Comparison of ENCODE assay signal across 8 cellular contexts in the genomic region with DNA sequence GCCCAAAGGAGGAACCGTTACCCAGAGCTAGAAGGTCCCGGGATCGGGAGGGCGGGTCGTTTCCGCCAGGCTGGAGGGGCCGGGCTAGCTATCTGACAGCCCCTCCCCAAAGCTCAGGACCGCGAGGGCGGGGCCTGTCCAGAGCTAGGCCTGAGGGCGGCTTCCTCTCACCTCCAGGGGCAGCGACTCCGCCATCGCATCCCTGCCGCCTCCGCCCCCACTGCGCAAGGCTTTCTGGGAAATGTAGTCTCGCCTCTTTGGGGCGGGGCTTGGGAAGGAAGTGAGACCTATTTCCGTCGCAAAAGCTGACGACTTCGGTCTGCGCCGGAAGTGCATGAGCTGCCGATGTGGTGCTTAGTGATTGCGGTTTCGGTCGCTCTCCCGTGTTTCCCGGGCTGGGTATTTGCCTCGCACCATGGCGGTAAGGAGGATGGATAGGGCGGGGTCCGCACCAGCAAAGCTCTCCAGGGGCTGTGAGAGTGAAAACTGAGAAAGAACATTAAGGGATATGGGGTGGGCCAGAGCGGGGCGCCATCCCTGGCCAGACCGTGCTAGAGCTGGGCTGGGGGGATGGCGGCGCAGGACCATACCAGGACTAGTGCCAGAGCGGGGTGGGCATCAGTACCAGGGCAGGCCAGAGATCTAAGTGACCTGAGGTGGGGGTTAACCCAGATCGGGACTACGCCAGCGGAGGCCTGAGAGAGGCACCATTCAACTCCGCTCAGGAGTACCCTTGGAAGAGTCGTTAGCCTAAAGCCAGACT. TPM values are rescaled to one million over a fixed set of nuclear protein-coding genes. Genes with fewer than 3 reads are reported as not detected.
A peak's percentile ranks its signal among the peaks of the same experiment; 100 is the strongest.
DNase-seq lines count a peak whose midpoint lies in the region; ATAC-seq, FAIRE-seq and TF ChIP-seq lines count a peak whose summit lies in the region.

A gene (plus strand): TSS at position 327 of the 763 bp plus-strand sequence. CDS start 89 bp downstream, at position 416.

- H3K36me3 ChIP-seq in adrenal gland (replicated peaks in 1 of 2) (peaks cover 0 to 39% of the 10 kb centered on the region in 2 donors), heart right ventricle (peaks cover 0 to 43% (median 35%) of the 10 kb centered on the region in 9 donors), upper lobe of left lung (peaks cover 35 to 41% (median 39%) of the 10 kb centered on the region in 4 donors)

- H3K27me3 ChIP-seq in adrenal gland (no peaks in the 10 kb centered on the region), heart right ventricle (no peaks in the 10 kb centered on the region), upper lobe of left lung (no peaks in the 10 kb centered on the region)

- peaks cover 12 to 17% of the 10 kb centered on the region in 2 donors for H3K4me1 ChIP-seq in adrenal gland (replicated peaks in 1 of 2)
- peaks cover 5 to 39% (median 29%) of the 10 kb centered on the region in 9 donors for H3K4me1 ChIP-seq in heart right ventricle
- peaks cover 17 to 40% (median 29%) of the 10 kb centered on the region in 4 donors for H3K4me1 ChIP-seq in upper lobe of left lung

- 0 to 1% (median 0%) methylated on average over 13 to 46 of the region's 46 CpGs for WGBS in adrenal gland, 4 donors
- WGBS in heart right ventricle, 2 donors, result 0% methylated on average over 46 of the region's 46 CpGs
- WGBS in upper lobe of left lung, 2 donors, result 0 to 1% methylated on average over 25 to 41 of the region's 46 CpGs

- H3K4me3 ChIP-seq in adrenal gland, result peak within 1 kb of the TSS; percentile 35 to 96 (median 72)
- H3K4me3 ChIP-seq in heart right ventricle, result peak within 1 kb of the TSS; percentile 70 to 99 (median 92)
- peak within 1 kb of the TSS; percentile 78 to 99 (median 90) for H3K4me3 ChIP-seq in upper lobe of left lung

- peak; percentile 80; the same call in 1 of the 2 replicates for TF ChIP-seq POLR2A in GM12891 (IDR thresholded peaks at IDR 0.05; ENCODE audit: low read depth, low read length)
- peak in 1 of 2 donors; percentile 69 for TF ChIP-seq POLR2A in adrenal gland (IDR thresholded peaks at IDR 0.05)
- peak in 2 of 4 donors; percentile 67 to 83 for TF ChIP-seq POLR2A in upper lobe of left lung (IDR thresholded peaks at IDR 0.05)

- peak; percentile 97 for DNase-seq in GM12891 (ENCODE audit: insufficient read length, low spot score)
- DNase-seq in NCI-H146 (lab: John Stamatoyannopoulos, UW), result peak; percentile 96
- DNase-seq in T-helper 1 cell, result peak; percentile 94 to 99 (median 96)
- DNase-seq in adrenal gland, result peak; percentile 98 to 99 (median 99)
- DNase-seq in heart right ventricle, result peak; percentile 97 to 98
- DNase-seq in posterior cingulate gyrus, result peak; percentile 92 to 99 (median 96)
- peak; percentile 95 to 98 for DNase-seq in upper lobe of left lung

- H3K9me3 ChIP-seq in adrenal gland (replicated peaks in 1 of 3) (no peaks in the 10 kb centered on the region), heart right ventricle (no peaks in the 10 kb centered on the region), upper lobe of left lung (no peaks in the 10 kb centered on the region)

- H3K27ac ChIP-seq in adrenal gland (peak within 1 kb of the TSS; percentile 43 to 90 (median 69)), heart right ventricle (peak within 1 kb of the TSS; percentile 59 to 93 (median 88)), upper lobe of left lung (peak within 1 kb of the TSS; percentile 81 to 91 (median 88))

- intact Hi-C loops in adrenal gland (cut with DNase I) (no loop called here), heart right ventricle (cut with DNase I) (loop anchor here in 3 of 10 donors (2.0 to 5.0 kb wide), 3 partner anchors 20 to 36 kb away; a partner anchor contains a TSS), posterior cingulate gyrus (cut with DNase I) (loop anchor here (1.0 kb wide), 1 partner anchor 35 kb away; a partner anchor contains a TSS)

- TF ChIP-seq EP300 in upper lobe of left lung (IDR thresholded peaks at IDR 0.05), result peak in 1 of 4 donors; percentile 72

- ATAC-seq in HG02840 (IDR thresholded peaks at IDR 0.05; ENCODE audit: low FRiP score, unreplicated experiment) (peak; percentile 93), heart right ventricle (peak; percentile 94 to 98 (median 97)), upper lobe of left lung (ENCODE audit: low FRiP score in 2 of 2) (peak; percentile 97 to 98)

- TF ChIP-seq CTCF in adrenal gland (IDR thresholded peaks at IDR 0.05), result peak in 3 of 6 experiments; percentile 16 to 42 (median 29)
- peak in 4 of 9 donors; percentile 20 to 42 (median 31) for TF ChIP-seq CTCF in heart right ventricle (IDR thresholded peaks at IDR 0.05)
- TF ChIP-seq CTCF in upper lobe of left lung (IDR thresholded peaks at IDR 0.05), result peak in 5 of 6 experiments; percentile 18 to 57 (median 54)

- FAIRE-seq in GM12891 (lab: Jason Lieb, UNC), result peak; percentile 97

TF ChIP-seq in GM12891, 5 proteins besides CTCF, POLR2A, EP300 and RAD21:
- TF ChIP-seq SPI1 (IDR thresholded peaks at IDR 0.05; ENCODE audit: low read depth, low read length), result peak; percentile 66
- peak; percentile 65; the same call in 1 of the 2 replicates for TF ChIP-seq TAF1 (IDR thresholded peaks at IDR 0.05; ENCODE audit: low read depth, low read length)
- TF ChIP-seq POU2F2 (IDR thresholded peaks at IDR 0.05; ENCODE audit: low read depth, low read length), result peak; percentile 76
- TF ChIP-seq POLR2AphosphoS5 (IDR thresholded peaks at IDR 0.05; ENCODE audit: low read depth, low read length), result peak; percentile 87
- no peak for TF ChIP-seq PAX5 (IDR thresholded peaks at IDR 0.05; ENCODE audit: insufficient read depth, low read length, severe bottlenecking)

RNA-seq across cellular contexts. Expression of the gene that starts here (rescaled TPM):
- polyA plus RNA-seq in GM12891 (2012; ENCODE audit: low read depth, missing spikeins), result 35.4 TPM
- total RNA-seq in adrenal gland (10 to 100 TPM; 52.1 to 88.8 (median 67.6) TPM), heart right ventricle (10 to 100 TPM in 6 of 10 donors, 1 to 10 TPM in 4; 7.6 to 22.1 (median 11.7) TPM), upper lobe of left lung (10 to 100 TPM; 21.1 to 50.6 (median 48.5) TPM)
- polyA plus RNA-seq in adrenal gland (100 to 1,000 TPM in 2 of 3 donors, 10 to 100 TPM in 1; 75.3 to 289 (median 209) TPM), heart right ventricle (10 to 100 TPM; 74.7 to 92.0 TPM)

Comparison
In these comparisons a context has a peak if more than half of its experiments do, and no peak if none do; other contexts are left out.
1. Peak in every context shown above with its lines: DNase-seq, ATAC-seq, H3K4me3 ChIP-seq and H3K27ac ChIP-seq.